8 cellular contexts compared by ENCODE assay signal in genomic region chr9:128276574-128277270, GRCh38. TPM values are rescaled to one million over a fixed set of nuclear protein-coding genes. Genes with fewer than 3 reads are reported as not detected.
DNase-seq lines count a peak whose midpoint lies in the region; ATAC-seq and TF ChIP-seq lines count a peak whose summit lies in the region.

No MANE protein-coding gene starts in this region.

- TF ChIP-seq CTCF in GM12865 (IDR thresholded peaks at IDR 0.05; ENCODE audit: insufficient read depth, low read depth, low read length, missing control alignments) (no peak), SK-N-SH (IDR thresholded peaks at IDR 0.05) (no peak)

- H2AFZ ChIP-seq in SK-N-SH (ENCODE audit: low read depth): peak overlapping the region; percentile 87

- peaks cover 24 to 52% (median 46%) of the 10 kb centered on the region in 7 donors for H3K4me1 Mint-ChIP-seq in naive thymus-derived CD4-positive, alpha-beta T cell

- TF ChIP-seq EP300 in SK-N-SH (IDR thresholded peaks at IDR 0.05; ENCODE audit: borderline replicate concordance in 1 of 2, low read depth in 1 of 2, low read length in 1 of 2): no peak

- H3K27ac ChIP-seq in SK-N-SH (ENCODE audit: low read depth in 2 of 2, low read length in 1 of 2): peak overlapping the region; percentile 56 to 68; a peak in 2 of 4 replicates
- peak overlapping the region; percentile 64 for H3K27ac ChIP-seq in epithelial cell of prostate
- peak overlapping the region; percentile 90 for H3K27ac ChIP-seq in naive thymus-derived CD4-positive, alpha-beta T cell (ENCODE audit: low read depth, low read length)

- DNase-seq in ACHN: peak; percentile 25
- peak; percentile 18 for DNase-seq in GM12865 (ENCODE audit: low read depth)
- DNase-seq in SK-N-SH: peak; percentile 62
- DNase-seq in epithelial cell of prostate (ENCODE audit: low read depth, low spot score): no peak
- peak in 2 of 9 donors; percentile 4 to 16 for DNase-seq in naive thymus-derived CD4-positive, alpha-beta T cell
- DNase-seq in amniotic stem cell (lab: John Stamatoyannopoulos, UW): no peak
- DNase-seq in cerebellar nuclear complex (lab: John Stamatoyannopoulos, UW): no peak

- H3K4me3 ChIP-seq in GM12865 (ENCODE audit: low read depth, low read length) (peak overlapping the region; percentile 63), SK-N-SH (ENCODE audit: low read depth in 2 of 2, low read length in 1 of 2) (peak overlapping the region; percentile 85 to 90)
- peak overlapping the region; percentile 95 for H3K4me3 ChIP-seq in naive thymus-derived CD4-positive, alpha-beta T cell (ENCODE audit: low read length)

- peak overlapping the region; percentile 94 to 98 (median 96) for H3K4me3 Mint-ChIP-seq in naive thymus-derived CD4-positive, alpha-beta T cell

- peaks cover 0 to 11% (median 0%) of the 10 kb centered on the region in 11 donors for H3K9me3 Mint-ChIP-seq in naive thymus-derived CD4-positive, alpha-beta T cell

- TF ChIP-seq RAD21 in SK-N-SH (IDR thresholded peaks at IDR 0.05; ENCODE audit: low read length): no peak

- no peaks in the 10 kb centered on the region for H3K9me2 ChIP-seq in SK-N-SH

- peak overlapping the region; percentile 97 for H3K4me2 ChIP-seq in SK-N-SH

- CTCF ChIA-PET in SK-N-SH (lab: Yijun Ruan, JAX): interaction anchor here (0.8 to 1.9 kb wide), 3 partner anchors 19 to 84 kb away, joined by 3 to 5 read pairs (median 3); no protein-coding TSS in a partner anchor
- CTCF ChIA-PET in naive thymus-derived CD4-positive, alpha-beta T cell (lab: Charles Lee): interaction anchor here (0.6 kb wide), 1 partner anchor 382 kb away, joined by 3 read pairs; no protein-coding TSS in a partner anchor

- H3K9me3 ChIP-seq in SK-N-SH: no peaks in the 10 kb centered on the region
- no peaks in the 10 kb centered on the region for H3K9me3 ChIP-seq in naive thymus-derived CD4-positive, alpha-beta T cell (ENCODE audit: control insufficient read depth in 2 of 3, low read length in 3 of 3)

- H3K36me3 ChIP-seq in SK-N-SH (replicated peaks in 1 of 2; ENCODE audit: control insufficient read depth in 1 of 2, insufficient read depth in 2 of 2, low read length in 1 of 2): peaks cover 18 to 23% of the 10 kb centered on the region in 2 experiments
- peaks cover 0 to 6% (median 3%) of the 10 kb centered on the region in 3 experiments for H3K36me3 ChIP-seq in naive thymus-derived CD4-positive, alpha-beta T cell (ENCODE audit: control insufficient read depth in 2 of 3, insufficient read depth in 3 of 3, low read length in 3 of 3)

- intact Hi-C loops in naive thymus-derived CD4-positive, alpha-beta T cell (cut with micrococcal nuclease): loop anchor here (1.0 to 10.0 kb wide), 18 partner anchors 26 to 824 kb away; partner anchors contain the start of genes COQ4 (in 2 of the 2), KYAT1 (in 2 of the 2), LRRC8A (in 2 of the 2) and TRUB2 (in 2 of the 2)

- peaks cover 0 to 7% (median 0%) of the 10 kb centered on the region in 5 donors for H3K27me3 Mint-ChIP-seq in naive thymus-derived CD4-positive, alpha-beta T cell

- H3K4me1 ChIP-seq in SK-N-SH (ENCODE audit: control insufficient read depth in 1 of 2, insufficient read depth in 2 of 2, low read depth in 1 of 2, low read length in 1 of 2): peaks cover 0 to 15% of the 10 kb centered on the region in 2 experiments; a peak in 1 of 4 replicates
- peaks cover 16 to 21% of the 10 kb centered on the region in 2 donors for H3K4me1 ChIP-seq in naive thymus-derived CD4-positive, alpha-beta T cell (ENCODE audit: control insufficient read depth in 2 of 2, insufficient read depth in 2 of 2, low read length in 2 of 2)

- peaks cover 0 to 26% (median 8%) of the 10 kb centered on the region in 5 donors for H3K36me3 Mint-ChIP-seq in naive thymus-derived CD4-positive, alpha-beta T cell

- WGBS in SK-N-SH (ENCODE audit: low lambda C conversion rate): 15% methylated on average over 23 of the region's 23 CpGs

- POLR2A ChIA-PET in SK-N-SH (lab: Yijun Ruan, JAX): interaction anchor here (0.9 to 1.0 kb wide), 2 partner anchors 15 to 86 kb away, joined by 3 to 4 read pairs; no protein-coding TSS in a partner anchor
- POLR2A ChIA-PET in naive thymus-derived CD4-positive, alpha-beta T cell (lab: Charles Lee): interaction anchor here (0.9 to 1.6 kb wide), 12 partner anchors 12 to 447 kb away, joined by 3 to 10 read pairs (median 5); partner anchors contain the start of genes BBLN, CIZ1, TRUB2 and URM1

- H3F3A ChIP-seq in SK-N-SH (replicated peaks; ENCODE audit: insufficient read depth): peaks cover 3% of the 10 kb centered on the region

- no peaks in the 10 kb centered on the region for H3K27me3 ChIP-seq in SK-N-SH (ENCODE audit: insufficient read depth)
- H3K27me3 ChIP-seq in naive thymus-derived CD4-positive, alpha-beta T cell (ENCODE audit: control insufficient read depth in 2 of 2, insufficient read depth in 2 of 2, low read length in 2 of 2): no peaks in the 10 kb centered on the region

- in situ Hi-C loops in ACHN (cut with HindIII; ENCODE audit: low pct_ligation_motif_present, low pct_unique_long_range_greater_than_20kb, low sequenced_read_pairs): no loop called here

- no peak for ATAC-seq in naive thymus-derived CD4-positive, alpha-beta T cell
- no peak for ATAC-seq in GM18502 (IDR thresholded peaks at IDR 0.05; ENCODE audit: poor library complexity, unreplicated experiment)

- H3K9ac ChIP-seq in SK-N-SH: peak overlapping the region; percentile 88

- H4K20me1 ChIP-seq in SK-N-SH (ENCODE audit: insufficient read depth): peaks cover 14% of the 10 kb centered on the region; the same call in 1 of the 2 replicates

- H3K27ac Mint-ChIP-seq in naive thymus-derived CD4-positive, alpha-beta T cell: peak overlapping the region; percentile 94 to 98 (median 97)

- H3K79me2 ChIP-seq in SK-N-SH (ENCODE audit: insufficient read depth): peaks cover 59% of the 10 kb centered on the region

TF ChIP-seq in SK-N-SH, 30 proteins besides CTCF, POLR2A, EP300 and RAD21:
- TF ChIP-seq SMC3 (IDR thresholded peaks at IDR 0.05; ENCODE audit: low read depth, low read length) (no peak), EZH2phosphoT487 (IDR thresholded peaks at IDR 0.05; ENCODE audit: borderline replicate concordance, low read depth) (no peak), TAF1 (IDR thresholded peaks at IDR 0.05; ENCODE audit: borderline replicate concordance, low read depth, low read length) (no peak), IRF3 (IDR thresholded peaks at IDR 0.05; ENCODE audit: low read depth, low read length) (no peak), RXRA (IDR thresholded peaks at IDR 0.05; ENCODE audit: borderline replicate concordance, low read depth) (no peak), FOXM1 (IDR thresholded peaks at IDR 0.05; ENCODE audit: low read depth) (no peak)

RNA-seq across cellular contexts. Expression of gene SWI5, which starts 0.6 kb away (rescaled TPM):
- 84.1 and 89.7 TPM in 2 replicates for polyA plus RNA-seq in SK-N-SH (2012; rRNA removed)
- 63.4 and 76.6 TPM in 2 replicates for polyA plus RNA-seq in SK-N-SH (2012; cell fraction: cytosol; rRNA removed)
- 27.7 and 32.2 TPM in 2 replicates for polyA plus RNA-seq in SK-N-SH (2012; cell fraction: nucleus; rRNA removed)
- 10 to 100 TPM in 2 of 5 experiments, 1 to 10 TPM in 3; 8.7 to 17.4 (median 9.8) TPM for total RNA-seq in naive thymus-derived CD4-positive, alpha-beta T cell
- 10 to 100 TPM; 34.6 to 36.6 TPM for polyA plus RNA-seq in naive thymus-derived CD4-positive, alpha-beta T cell

RNA-seq across cellular contexts. Expression of gene GOLGA2, which starts 0.9 kb away (rescaled TPM):
- polyA plus RNA-seq in SK-N-SH (2012; rRNA removed): 103 and 120 TPM in 2 replicates
- polyA plus RNA-seq in SK-N-SH (2012; cell fraction: cytosol; rRNA removed): 84.7 and 98.3 TPM in 2 replicates
- 156 and 170 TPM in 2 replicates for polyA plus RNA-seq in SK-N-SH (2012; cell fraction: nucleus; rRNA removed)
- 10 to 100 TPM; 56.5 to 76.6 (median 70.6) TPM for total RNA-seq in naive thymus-derived CD4-positive, alpha-beta T cell
- polyA plus RNA-seq in naive thymus-derived CD4-positive, alpha-beta T cell: 1 to 10 TPM; 6.0 to 7.4 TPM

RNA-seq across cellular contexts. Expression of gene TRUB2, which starts 45.5 kb away (rescaled TPM):
- polyA plus RNA-seq in SK-N-SH (2012; rRNA removed): 18.8 and 23.3 TPM in 2 replicates
- polyA plus RNA-seq in SK-N-SH (2012; cell fraction: cytosol; rRNA removed): 10.6 and 17.0 TPM in 2 replicates
- polyA plus RNA-seq in SK-N-SH (2012; cell fraction: nucleus; rRNA removed): 29.9 and 31.3 TPM in 2 replicates
- total RNA-seq in naive thymus-derived CD4-positive, alpha-beta T cell: 10 to 100 TPM; 11.5 to 27.2 (median 21.6) TPM
- polyA plus RNA-seq in naive thymus-derived CD4-positive, alpha-beta T cell: 10 to 100 TPM; 19.8 to 26.3 TPM

RNA-seq across cellular contexts. Expression of gene COQ4, which starts 45.9 kb away (rescaled TPM):
- polyA plus RNA-seq in SK-N-SH (2012; rRNA removed): 54.7 and 57.2 TPM in 2 replicates
- 28.0 and 36.9 TPM in 2 replicates for polyA plus RNA-seq in SK-N-SH (2012; cell fraction: cytosol; rRNA removed)
- 152 and 171 TPM in 2 replicates for polyA plus RNA-seq in SK-N-SH (2012; cell fraction: nucleus; rRNA removed)
- total RNA-seq in naive thymus-derived CD4-positive, alpha-beta T cell: 10 to 100 TPM; 32.9 to 47.2 (median 42.4) TPM
- polyA plus RNA-seq in naive thymus-derived CD4-positive, alpha-beta T cell: 10 to 100 TPM; 29.6 to 30.3 TPM

Comparison
In these comparisons a context has a peak if more than half of its experiments do, and no peak if none do; other contexts are left out.
1. DNase-seq: peak in ACHN (single experiment), GM12865 (single experiment) and SK-N-SH (single experiment); none in epithelial cell of prostate (single experiment), amniotic stem cell (single experiment) and cerebellar nuclear complex (0 of 2).
2. RNA of gene GOLGA2, which starts 0.9 kb away (polyA plus RNA-seq): 84.7 to 170 TPM in SK-N-SH; 6.0 to 7.4 TPM in naive thymus-derived CD4-positive, alpha-beta T cell; every median in the first group is over 10 times any median in the second.
3. Peak in every context shown above with its lines, with median percentiles within 50 percentile points of each other: H3K4me3 ChIP-seq and H3K27ac ChIP-seq.